In the genomic region with DNA sequence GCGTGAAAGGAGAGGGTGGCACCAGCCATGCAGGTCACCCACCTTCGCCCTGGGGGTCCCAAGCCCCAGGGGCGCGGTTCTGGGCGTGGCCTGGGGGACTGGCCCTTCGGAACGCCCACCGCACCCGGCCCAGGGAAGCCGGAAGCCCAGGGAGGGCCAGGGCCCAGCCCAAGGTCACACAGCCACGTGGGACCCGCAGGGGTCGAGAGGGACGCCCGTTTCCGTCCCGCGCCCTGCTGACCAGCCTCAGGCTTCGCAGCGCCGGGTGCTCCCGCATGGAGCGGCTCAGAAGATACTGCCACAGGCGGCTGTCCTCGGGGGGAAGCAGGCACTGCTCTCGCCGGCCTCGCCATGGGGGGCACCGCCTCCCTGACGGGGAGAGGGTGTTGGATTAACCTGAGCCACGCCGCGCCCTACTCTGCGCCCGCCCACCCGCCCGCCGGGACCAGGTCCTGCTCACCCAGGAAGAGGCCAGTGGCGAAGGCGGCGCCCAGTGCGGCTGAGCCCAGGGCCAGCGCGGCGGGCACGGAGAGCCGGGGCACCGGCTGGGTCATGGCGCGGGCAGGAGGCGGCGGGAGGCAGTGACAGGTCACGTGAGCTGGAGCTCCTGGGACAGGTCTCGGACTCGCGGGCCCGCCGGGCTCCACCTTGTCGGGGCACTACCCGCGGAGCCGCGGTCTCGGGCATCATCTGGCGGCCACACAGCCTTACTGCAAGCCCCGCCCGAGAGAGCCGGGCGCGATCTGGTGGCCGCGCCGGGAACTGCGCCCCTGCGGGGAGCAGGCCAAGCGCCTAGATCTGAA, we compare ENCODE assay signal across 8 cellular contexts. TPM values are rescaled to one million over a fixed set of nuclear protein-coding genes. Genes with fewer than 3 reads are reported as not detected.
DNase-seq lines count a peak whose midpoint lies in the region; ATAC-seq and TF ChIP-seq lines count a peak whose summit lies in the region.

Gene COMTD1 (minus strand): TSS at position 583 of the 803 bp plus-strand sequence. CDS start 29 bp downstream, at position 554.

- no peaks in the 10 kb centered on the region for H3K9me3 ChIP-seq in right cardiac atrium (ENCODE audit: control insufficient read depth, low read length)
- no peaks in the 10 kb centered on the region for H3K9me3 ChIP-seq in uterus

- no peaks in the 10 kb centered on the region for H3K36me3 ChIP-seq in uterus

- under 1% methylated on average over 76 of the region's 76 CpGs for WGBS in right cardiac atrium

- peak; percentile 100 for TF ChIP-seq CTCF in uterus (IDR thresholded peaks at IDR 0.05)

- peak in 1 of 2 donors; percentile 60 for TF ChIP-seq POLR2A in uterus (IDR thresholded peaks at IDR 0.05)

- no peaks in the 10 kb centered on the region for H3K27me3 ChIP-seq in right cardiac atrium (ENCODE audit: control insufficient read depth, insufficient read depth)
- H3K27me3 ChIP-seq in uterus = no peaks in the 10 kb centered on the region

- ATAC-seq in GM18498 (IDR thresholded peaks at IDR 0.05; ENCODE audit: unreplicated experiment) = peak; percentile 72
- peak; percentile 74 for ATAC-seq in HG02884 (IDR thresholded peaks at IDR 0.05; ENCODE audit: unreplicated experiment)
- ATAC-seq in right cardiac atrium = peak; percentile 80 to 81

- intact Hi-C loops in T-helper 2 cell treated with Interferon-gamma antibody and Interleukin-4, amounts not matched to agents 100 ng/mL and 5 ng/mL, for 36 hours (cut with micrococcal nuclease) = loop anchor here (1.0 to 10.0 kb wide), 6 partner anchors 191 to 1084 kb away; partner anchors contain the start of gene ADK
- intact Hi-C loops in right cardiac atrium (cut with DNase I) (loop anchor here (5.0 to 10.0 kb wide), 5 partner anchors 123 to 993 kb away; partner anchors contain the start of genes KAT6B (in 1 of the 4) and SAMD8 (in 1 of the 4)), uterus (cut with DNase I; ENCODE audit: low total_unique reads) (loop anchor here (10.0 kb wide), 2 partner anchors 131 to 971 kb away; a partner anchor contains a TSS)

- H3K27ac ChIP-seq in right cardiac atrium (ENCODE audit: low read length) = peak within 1 kb of the TSS; percentile 61
- peak within 1 kb of the TSS; percentile 84 to 88 for H3K27ac ChIP-seq in uterus

- peak within 1 kb of the TSS; percentile 85 for H3K4me3 ChIP-seq in right cardiac atrium (ENCODE audit: low read length)
- H3K4me3 ChIP-seq in uterus = peak within 1 kb of the TSS; percentile 59 to 60

- H3K4me1 ChIP-seq in right cardiac atrium (ENCODE audit: control insufficient read depth, insufficient read depth, low read length) (no peaks in the 10 kb centered on the region), uterus (no peaks in the 10 kb centered on the region)

- DNase-seq in NCI-H1694 treated with DMSO at 0.1 percent for 48 hours (lab: John Stamatoyannopoulos, UW) = peak; percentile 77
- peak; percentile 40 to 93 (median 82) for DNase-seq in anterior cingulate cortex (lab: John Stamatoyannopoulos, UW)
- DNase-seq in right cardiac atrium = peak; percentile 94 to 97 (median 97)
- DNase-seq in putamen (ENCODE audit: low spot score) = peak; percentile 84
- peak; percentile 91 to 92 for DNase-seq in uterus

RNA-seq across cellular contexts. Expression of gene COMTD1, which starts in this region (rescaled TPM):
- total RNA-seq in T-helper 2 cell treated with Interferon-gamma antibody and Interleukin-4, amounts not matched to agents 100 ng/mL and 5 ng/mL, for 36 hours = 31.2 and 34.0 TPM in 2 replicates
- 10 to 100 TPM; 17.3 to 24.3 (median 20.0) TPM for total RNA-seq in right cardiac atrium
- 44.1 TPM for polyA plus RNA-seq in right cardiac atrium
- total RNA-seq in uterus = 10 to 100 TPM in 3 of 4 donors, 1 to 10 TPM in 1; 3.2 to 59.7 (median 22.9) TPM

Comparison
In these comparisons a context has a peak if more than half of its experiments do, and no peak if none do; other contexts are left out.
1. Peak in every context shown above with its lines: DNase-seq, ATAC-seq, H3K4me3 ChIP-seq and H3K27ac ChIP-seq.